In the genomic region with DNA sequence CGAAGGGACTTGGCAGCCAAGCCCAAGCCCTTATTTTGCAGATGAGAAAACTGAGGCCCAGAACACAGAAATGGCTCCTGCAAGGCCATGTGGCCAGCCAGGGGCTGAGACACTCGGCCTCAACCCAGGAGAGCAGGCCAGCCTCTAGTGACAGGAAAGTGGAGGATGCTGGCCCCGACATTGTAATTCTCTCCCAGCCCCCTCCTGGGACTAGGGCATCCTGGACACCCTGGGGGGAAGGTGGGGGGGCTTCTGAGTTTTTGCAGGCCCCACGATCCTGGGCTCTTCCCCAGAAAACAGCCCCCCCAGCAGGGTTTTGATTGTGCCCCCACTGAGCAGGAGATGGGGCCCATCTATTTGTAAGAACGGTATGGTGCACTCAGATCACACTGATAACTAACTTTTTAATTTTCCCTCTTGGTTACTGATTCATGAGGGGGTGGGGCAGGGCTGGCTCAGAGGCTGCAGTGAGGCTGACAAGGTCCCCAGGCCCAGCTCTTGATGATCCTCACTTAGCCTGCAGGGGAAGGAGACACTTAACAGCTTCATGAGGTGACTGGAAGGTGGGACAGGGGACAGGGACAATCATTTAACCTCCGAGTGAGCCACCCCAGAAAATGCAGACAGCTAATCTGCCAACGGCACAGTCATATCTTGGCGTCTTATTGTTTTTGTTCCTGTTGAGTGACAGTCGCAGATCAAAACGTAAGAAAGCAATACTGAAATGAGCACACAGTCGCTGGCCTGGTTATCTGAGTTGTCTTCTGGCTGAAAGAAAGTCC, we compare ENCODE assay signal across 7 cellular contexts.
A peak's percentile ranks its signal among the peaks of the same experiment; 100 is the strongest.
DNase-seq lines count a peak whose midpoint lies in the region; ATAC-seq and TF ChIP-seq lines count a peak whose summit lies in the region.

No MANE protein-coding gene starts in this region.

- H3K79me2 ChIP-seq in OCI-LY3 (ENCODE audit: low read length), result peaks cover 69% of the 10 kb centered on the region

- H3K36me3 ChIP-seq in OCI-LY3 (replicated peaks; ENCODE audit: low read depth, low read length), result no peaks in the 10 kb centered on the region
- H3K36me3 ChIP-seq in rectal smooth muscle tissue (ENCODE audit: control insufficient read depth, insufficient read depth, low read length), result peaks cover 2% of the 10 kb centered on the region

- H3K4me2 ChIP-seq in OCI-LY3 (ENCODE audit: low read length), result peak overlapping the region; percentile 88

- no peaks in the 10 kb centered on the region for H4K20me1 ChIP-seq in OCI-LY3 (ENCODE audit: insufficient read depth, low read length)

- H3K27ac ChIP-seq in OCI-LY3 (ENCODE audit: low read length) (peak overlapping the region; percentile 87), rectal smooth muscle tissue (ENCODE audit: low read depth, low read length) (peak overlapping the region; percentile 91)

- ATAC-seq in GM19395 (IDR thresholded peaks at IDR 0.05; ENCODE audit: unreplicated experiment) (peak; percentile 42), GM21825 (IDR thresholded peaks at IDR 0.05; ENCODE audit: unreplicated experiment) (no peak), GM19455 (IDR thresholded peaks at IDR 0.05; ENCODE audit: unreplicated experiment) (no peak), HG03108 (IDR thresholded peaks at IDR 0.05; ENCODE audit: unreplicated experiment) (no peak)

- no peaks in the 10 kb centered on the region for H3K27me3 ChIP-seq in OCI-LY3 (ENCODE audit: low read depth, low read length)
- no peaks in the 10 kb centered on the region for H3K27me3 ChIP-seq in rectal smooth muscle tissue (ENCODE audit: control insufficient read depth, insufficient read depth, low read length)

- peak overlapping the region; percentile 60 for H3K9ac ChIP-seq in OCI-LY3 (ENCODE audit: low read length)
- no peak overlapping the region for H3K9ac ChIP-seq in rectal smooth muscle tissue (ENCODE audit: low read length)

- no peak for TF ChIP-seq CTCF in OCI-LY3 (IDR thresholded peaks at IDR 0.05; ENCODE audit: low read depth, low read length)

- DNase-seq in central memory CD4-positive, alpha-beta T cell, result peak; percentile 41

- H3K4me3 ChIP-seq in OCI-LY3 (ENCODE audit: low read length) (peak overlapping the region; percentile 70), rectal smooth muscle tissue (ENCODE audit: low read length) (peak overlapping the region; percentile 19)

- peak overlapping the region; percentile 32 for H2AFZ ChIP-seq in OCI-LY3 (ENCODE audit: low read depth, low read length)

- peaks cover 88% of the 10 kb centered on the region for H3K4me1 ChIP-seq in OCI-LY3 (ENCODE audit: low read length)
- peaks cover 70% of the 10 kb centered on the region for H3K4me1 ChIP-seq in rectal smooth muscle tissue (ENCODE audit: control insufficient read depth, insufficient read depth, low read length)

- no peaks in the 10 kb centered on the region for H3K9me3 ChIP-seq in OCI-LY3 (ENCODE audit: insufficient read depth, low read length)
